2 cellular contexts compared by ENCODE assay signal in the genomic region with DNA sequence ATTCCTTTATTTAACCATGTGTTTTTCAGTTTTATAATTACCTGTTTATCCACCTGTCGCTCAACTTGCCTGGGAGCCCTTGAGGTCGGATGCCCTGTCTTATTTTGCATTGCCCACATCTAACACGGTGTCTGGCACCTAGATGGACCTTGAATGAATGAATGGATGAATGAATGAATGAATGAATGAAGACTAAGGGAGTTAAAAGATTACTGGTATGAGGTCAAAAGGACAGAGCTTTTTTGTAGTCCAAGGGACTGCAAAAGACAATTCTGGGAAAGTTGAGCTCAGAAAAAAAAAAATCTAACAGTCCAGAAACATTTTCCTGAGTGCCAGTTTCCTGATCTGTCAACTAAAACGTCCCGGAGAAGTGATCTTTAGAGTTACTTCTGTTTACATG.
TF ChIP-seq lines count a peak whose summit lies in the region.

No MANE protein-coding gene starts in this region.

TF ChIP-seq in IMR-90, 13 proteins besides CTCF, POLR2A, EP300 and RAD21:
- TF ChIP-seq SMC3 (IDR thresholded peaks at IDR 0.05; ENCODE audit: low read depth, low read length) (no peak), RCOR1 (IDR thresholded peaks at IDR 0.05; ENCODE audit: insufficient replicate concordance, low read length) (no peak), CEBPB (IDR thresholded peaks at IDR 0.05; ENCODE audit: low read depth, low read length) (no peak), RFX5 (IDR thresholded peaks at IDR 0.05; ENCODE audit: low read depth, low read length) (no peak)
- TF ChIP-seq, protein P1, sequence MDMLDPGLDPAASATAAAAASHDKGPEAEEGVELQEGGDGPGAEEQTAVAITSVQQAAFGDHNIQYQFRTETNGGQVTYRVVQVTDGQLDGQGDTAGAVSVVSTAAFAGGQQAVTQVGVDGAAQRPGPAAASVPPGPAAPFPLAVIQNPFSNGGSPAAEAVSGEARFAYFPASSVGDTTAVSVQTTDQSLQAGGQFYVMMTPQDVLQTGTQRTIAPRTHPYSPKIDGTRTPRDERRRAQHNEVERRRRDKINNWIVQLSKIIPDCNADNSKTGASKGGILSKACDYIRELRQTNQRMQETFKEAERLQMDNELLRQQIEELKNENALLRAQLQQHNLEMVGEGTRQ (IDR thresholded peaks at IDR 0.05; ENCODE audit: low read depth, low read length) = no peak

TF ChIP-seq in GM12878, 131 proteins besides CTCF, POLR2A, EP300 and RAD21:
- TF ChIP-seq ZNF24 (IDR thresholded peaks at IDR 0.05) (peak; percentile 94), POLR2AphosphoS2 (IDR thresholded peaks at IDR 0.05; ENCODE audit: low read depth, low read length) (no peak), PAX8 (IDR thresholded peaks at IDR 0.05) (no peak), CREB1 (IDR thresholded peaks at IDR 0.05; ENCODE audit: low read depth) (no peak)
